In the genomic region with DNA sequence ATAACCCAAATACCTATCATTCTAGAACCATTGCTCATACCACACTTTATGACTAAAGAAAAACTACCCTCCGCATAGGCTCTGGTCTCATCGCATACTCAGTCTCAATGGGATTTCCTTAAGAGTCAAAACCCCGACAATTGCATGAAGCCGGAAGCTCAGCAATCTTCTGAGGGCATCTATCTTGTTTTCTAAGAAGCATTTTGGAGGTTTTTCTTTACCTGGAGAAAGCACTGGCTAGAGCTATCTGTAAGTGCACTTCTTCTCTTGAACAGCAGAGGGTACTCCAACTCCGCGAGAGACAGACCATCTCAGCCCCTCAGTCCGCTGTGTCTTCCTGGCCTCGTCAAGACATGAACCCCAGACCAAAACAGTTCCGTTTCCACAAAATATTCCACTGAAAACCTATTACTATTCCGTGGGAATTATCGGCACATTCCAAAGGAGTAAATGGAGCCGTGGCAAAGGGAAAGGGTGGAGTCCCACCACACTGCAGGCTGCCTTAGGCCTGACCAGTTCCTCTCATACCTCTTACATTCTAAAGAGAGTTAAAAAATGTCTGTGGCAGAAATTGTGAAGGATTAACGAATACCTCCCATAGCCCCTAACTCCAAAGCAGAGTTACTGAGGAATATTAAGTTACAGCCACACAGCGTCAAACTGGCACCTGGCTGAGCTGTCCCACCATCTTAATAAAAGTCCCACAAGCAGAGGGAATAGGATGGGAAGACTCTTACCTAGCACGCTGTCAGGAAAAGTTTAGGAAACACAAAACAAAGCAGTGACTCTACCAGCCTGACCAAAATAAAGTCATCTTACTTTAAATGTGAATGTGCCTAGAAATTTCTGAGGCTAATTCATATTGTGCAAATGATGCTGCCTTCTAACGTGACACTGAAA, we compare ENCODE assay signal across 8 cellular contexts.
DNase-seq lines count a peak whose midpoint lies in the region; ATAC-seq and TF ChIP-seq lines count a peak whose summit lies in the region.

No MANE protein-coding gene starts in this region.

- TF ChIP-seq CTCF in AG10803 (conservative IDR thresholded peaks at IDR 0.05; ENCODE audit: low read length) (peak; percentile 84), WERI-Rb-1 (IDR thresholded peaks at IDR 0.05; ENCODE audit: low read depth, low read length) (peak; percentile 97)

- ATAC-seq in GM18511 (IDR thresholded peaks at IDR 0.05; ENCODE audit: unreplicated experiment) (peak; percentile 100), HG02938 (IDR thresholded peaks at IDR 0.05; ENCODE audit: unreplicated experiment) (peak; percentile 99)

- no peaks in the 10 kb centered on the region for H3K9me3 ChIP-seq in WERI-Rb-1 (ENCODE audit: severe bottlenecking)

- H3K4me3 ChIP-seq in AG10803 (ENCODE audit: low read length), result no peak overlapping the region; the same call in 1 of the 2 replicates
- no peak overlapping the region for H3K4me3 ChIP-seq in WERI-Rb-1 (ENCODE audit: low read depth, low read length)

- H3K27me3 ChIP-seq in WERI-Rb-1 (ENCODE audit: insufficient read depth, low read depth, severe bottlenecking), result no peaks in the 10 kb centered on the region

- no peak overlapping the region for H3K27ac ChIP-seq in WERI-Rb-1

- DNase-seq in AG10803 (ENCODE audit: low read depth), result peak; percentile 64
- peak; percentile 41 for DNase-seq in NCI-H1105 treated with DMSO at 0.1 percent for 48 hours (lab: John Stamatoyannopoulos, UW)
- peak; percentile 67 for DNase-seq in WERI-Rb-1
- DNase-seq in ecto neural progenitor cell (ENCODE audit: low spot score), result peak; percentile 72
- peak; percentile 47 to 58 for DNase-seq in lung microvascular endothelial cell (ENCODE audit: low read depth in 2 of 2)
- peak; percentile 20 for DNase-seq in stromal cell of bone marrow (ENCODE audit: low read depth)

- no peaks in the 10 kb centered on the region for H3K36me3 ChIP-seq in WERI-Rb-1

Comparison
In these comparisons a context has a peak if more than half of its experiments do, and no peak if none do; other contexts are left out.
1. DNase-seq: peak in every context shown above with its lines; median percentile 72 in ecto neural progenitor cell; 67 in WERI-Rb-1; 64 in AG10803; 52 in lung microvascular endothelial cell; 41 in NCI-H1105 treated with DMSO at 0.1 percent for 48 hours; 20 in stromal cell of bone marrow.